6 cellular contexts compared by ENCODE assay signal in the genomic region with DNA sequence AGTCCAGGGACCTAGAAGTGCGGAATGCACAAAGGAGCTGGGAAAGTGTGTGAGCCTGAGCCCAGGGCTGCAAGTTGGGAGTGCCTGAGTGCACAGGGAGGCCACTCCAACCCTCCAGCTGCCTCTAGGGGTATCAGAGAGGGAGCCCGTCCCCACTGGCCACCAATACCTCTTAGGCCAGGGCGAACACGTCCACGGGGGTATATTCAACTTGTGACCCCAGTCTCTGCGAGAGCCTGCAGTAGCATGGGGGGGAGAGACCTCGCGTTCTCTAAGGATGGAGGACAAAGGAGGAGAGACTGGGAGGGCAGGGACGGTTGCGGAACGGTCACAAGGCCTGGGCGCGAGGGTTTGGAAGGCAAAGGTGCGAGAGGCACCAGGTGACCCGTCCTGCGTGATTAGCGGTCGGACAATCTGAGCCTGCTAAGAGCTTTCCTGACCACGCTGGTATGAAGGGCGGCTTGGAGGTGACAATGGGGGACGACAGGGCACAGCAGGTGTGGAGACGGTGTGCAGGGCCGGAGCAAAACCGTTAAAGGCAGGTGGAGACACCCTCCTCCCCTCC. TPM values are rescaled to one million over a fixed set of nuclear protein-coding genes. Genes with fewer than 3 reads are reported as not detected.
DNase-seq lines count a peak whose midpoint lies in the region; FAIRE-seq and TF ChIP-seq lines count a peak whose summit lies in the region.

No MANE protein-coding gene starts in this region.

- DNase-seq in DMS53 (lab: John Stamatoyannopoulos, UW) (peak; percentile 78), DMS53 treated with DMSO at 0.1 percent for 48 hours (lab: John Stamatoyannopoulos, UW; ENCODE audit: unreplicated experiment) (no peak), colonic mucosa (peak; percentile 45), osteoblast (ENCODE audit: insufficient read length, low spot score, missing footprints) (peak; percentile 72), frontal cortex (ENCODE audit: low spot score in 2 of 2) (no peak), H4 (ENCODE audit: low spot score) (no peak)

- H3K27ac ChIP-seq in colonic mucosa (peak overlapping the region; percentile 22), osteoblast (ENCODE audit: low read depth, low read length) (peak overlapping the region; percentile 46)

- H3K79me2 ChIP-seq in osteoblast (ENCODE audit: insufficient read depth, low read length), result no peaks in the 10 kb centered on the region

- H3K4me3 ChIP-seq in colonic mucosa, result peak overlapping the region; percentile 58
- peak overlapping the region; percentile 75 for H3K4me3 ChIP-seq in osteoblast (ENCODE audit: insufficient read depth, low read length)

- H3K9ac ChIP-seq in colonic mucosa (ENCODE audit: low read depth in 2 of 2, low read length in 2 of 2), result peak overlapping the region; percentile 77

- H3K36me3 ChIP-seq in colonic mucosa (no peaks in the 10 kb centered on the region), osteoblast (ENCODE audit: insufficient read depth, low read length) (peaks cover 17% of the 10 kb centered on the region)

- H3K27me3 ChIP-seq in colonic mucosa (no peaks in the 10 kb centered on the region), osteoblast (ENCODE audit: insufficient read depth, low read length) (no peaks in the 10 kb centered on the region)

- H3K4me2 ChIP-seq in osteoblast (ENCODE audit: insufficient read depth, low read length), result peak overlapping the region; percentile 87

- H4K20me1 ChIP-seq in osteoblast (ENCODE audit: insufficient read depth, low read length), result no peaks in the 10 kb centered on the region

- H3K9me3 ChIP-seq in colonic mucosa (no peaks in the 10 kb centered on the region), osteoblast (ENCODE audit: low read depth, low read length) (no peaks in the 10 kb centered on the region)

- H3K4me1 ChIP-seq in colonic mucosa (peaks cover 6% of the 10 kb centered on the region), osteoblast (ENCODE audit: insufficient read depth, low read length) (peaks cover 14% of the 10 kb centered on the region)

- TF ChIP-seq CTCF in colonic mucosa (IDR thresholded peaks at IDR 0.05) (no peak), osteoblast (IDR thresholded peaks at IDR 0.05; ENCODE audit: extremely low read depth, low read depth, low read length) (no peak)

- no peak for FAIRE-seq in frontal cortex (lab: Jason Lieb, UNC)

- peak overlapping the region; percentile 88 for H2AFZ ChIP-seq in osteoblast (ENCODE audit: low read length)

- intact Hi-C loops in colonic mucosa (cut with DNase I), result no loop called here

RNA-seq across cellular contexts. Expression of gene CD320, which starts 0.7 kb away (rescaled TPM):
- total RNA-seq in colonic mucosa, result 100 to 1,000 TPM in 1 of 2 donors, 10 to 100 TPM in 1; 34.1 to 154 TPM
- 18.6 and 22.8 TPM in 2 replicates for total RNA-seq in osteoblast
- 16.7 TPM for total RNA-seq in frontal cortex
- total RNA-seq in H4 (2014; rRNA removed; shearing (Covaris generic)), result 210 and 214 TPM in 2 replicates

RNA-seq across cellular contexts. Expression of gene NDUFA7, which starts 13.7 kb away (rescaled TPM):
- total RNA-seq in colonic mucosa (10 to 100 TPM; 57.4 to 58.3 TPM), osteoblast (9.0 and 18.3 TPM in 2 replicates), frontal cortex (7.3 TPM)
- 57.7 and 71.5 TPM in 2 replicates for total RNA-seq in H4 (2014; rRNA removed; shearing (Covaris generic))

RNA-seq across cellular contexts. Expression of gene RPS28, which starts 13.8 kb away (rescaled TPM):
- total RNA-seq in colonic mucosa (1,000 to 10,000 TPM; 1,587 to 1,854 TPM), osteoblast (177 and 180 TPM in 2 replicates), frontal cortex (157 TPM)
- total RNA-seq in H4 (2014; rRNA removed; shearing (Covaris generic)), result 318 and 344 TPM in 2 replicates

RNA-seq across cellular contexts. Expression of gene KANK3, which starts 35.6 kb away (rescaled TPM):
- 1 to 10 TPM; 1.7 to 2.7 TPM for total RNA-seq in colonic mucosa
- total RNA-seq in osteoblast, result 0.59 TPM in 1 of 2 replicates, not detected in the other
- 2.4 TPM for total RNA-seq in frontal cortex
- 0.04 and 0.12 TPM in 2 replicates for total RNA-seq in H4 (2014; rRNA removed; shearing (Covaris generic))

RNA-seq across cellular contexts. Expression of gene ANGPTL4, which starts 56.5 kb away (rescaled TPM):
- total RNA-seq in colonic mucosa (1 to 10 TPM; 7.7 to 8.1 TPM), osteoblast (1.1 and 1.2 TPM in 2 replicates), frontal cortex (0.82 TPM)
- total RNA-seq in H4 (2014; rRNA removed; shearing (Covaris generic)), result 0.19 TPM in 1 of 2 replicates, not detected in the other

Comparison
In these comparisons a context has a peak if more than half of its experiments do, and no peak if none do; other contexts are left out.
1. DNase-seq: peak in DMS53 (single experiment), colonic mucosa (single experiment) and osteoblast (single experiment); none in DMS53 treated with DMSO at 0.1 percent for 48 hours (single experiment), frontal cortex (0 of 2) and H4 (single experiment).